ENCODE assay signal across 1 cellular context in the genomic region with DNA sequence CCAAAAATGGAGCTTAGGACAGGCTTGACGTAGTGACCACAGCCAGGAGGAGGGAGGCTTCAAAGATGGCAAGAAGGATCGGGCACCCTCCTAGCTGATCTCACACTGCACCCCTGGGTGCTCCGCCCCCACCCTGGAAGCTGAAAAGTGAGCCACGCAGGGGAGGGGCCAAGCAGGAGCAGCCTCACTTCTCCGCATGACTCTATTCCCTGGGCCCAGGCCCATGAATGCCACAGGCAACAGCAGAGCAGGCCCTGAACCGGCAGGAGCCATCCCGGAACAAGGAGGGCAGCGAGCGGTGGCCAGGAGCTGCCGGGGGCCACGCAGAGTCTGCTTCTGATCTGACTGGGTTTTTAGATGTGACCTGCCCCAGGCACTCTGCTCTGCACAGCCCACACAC.
TF ChIP-seq lines count a peak whose summit lies in the region.

No MANE protein-coding gene starts in this region.

TF ChIP-seq in WTC11, 78 proteins besides CTCF, POLR2A, EP300 and RAD21 (continued from another document):
- TF ChIP-seq, protein P1, sequence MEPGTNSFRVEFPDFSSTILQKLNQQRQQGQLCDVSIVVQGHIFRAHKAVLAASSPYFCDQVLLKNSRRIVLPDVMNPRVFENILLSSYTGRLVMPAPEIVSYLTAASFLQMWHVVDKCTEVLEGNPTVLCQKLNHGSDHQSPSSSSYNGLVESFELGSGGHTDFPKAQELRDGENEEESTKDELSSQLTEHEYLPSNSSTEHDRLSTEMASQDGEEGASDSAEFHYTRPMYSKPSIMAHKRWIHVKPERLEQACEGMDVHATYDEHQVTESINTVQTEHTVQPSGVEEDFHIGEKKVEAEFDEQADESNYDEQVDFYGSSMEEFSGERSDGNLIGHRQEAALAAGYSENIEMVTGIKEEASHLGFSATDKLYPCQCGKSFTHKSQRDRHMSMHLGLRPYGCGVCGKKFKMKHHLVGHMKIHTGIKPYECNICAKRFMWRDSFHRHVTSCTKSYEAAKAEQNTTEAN (CRISPR knock-in tag; IDR thresholded peaks at IDR 0.05): no peak
- TF ChIP-seq, protein P2, sequence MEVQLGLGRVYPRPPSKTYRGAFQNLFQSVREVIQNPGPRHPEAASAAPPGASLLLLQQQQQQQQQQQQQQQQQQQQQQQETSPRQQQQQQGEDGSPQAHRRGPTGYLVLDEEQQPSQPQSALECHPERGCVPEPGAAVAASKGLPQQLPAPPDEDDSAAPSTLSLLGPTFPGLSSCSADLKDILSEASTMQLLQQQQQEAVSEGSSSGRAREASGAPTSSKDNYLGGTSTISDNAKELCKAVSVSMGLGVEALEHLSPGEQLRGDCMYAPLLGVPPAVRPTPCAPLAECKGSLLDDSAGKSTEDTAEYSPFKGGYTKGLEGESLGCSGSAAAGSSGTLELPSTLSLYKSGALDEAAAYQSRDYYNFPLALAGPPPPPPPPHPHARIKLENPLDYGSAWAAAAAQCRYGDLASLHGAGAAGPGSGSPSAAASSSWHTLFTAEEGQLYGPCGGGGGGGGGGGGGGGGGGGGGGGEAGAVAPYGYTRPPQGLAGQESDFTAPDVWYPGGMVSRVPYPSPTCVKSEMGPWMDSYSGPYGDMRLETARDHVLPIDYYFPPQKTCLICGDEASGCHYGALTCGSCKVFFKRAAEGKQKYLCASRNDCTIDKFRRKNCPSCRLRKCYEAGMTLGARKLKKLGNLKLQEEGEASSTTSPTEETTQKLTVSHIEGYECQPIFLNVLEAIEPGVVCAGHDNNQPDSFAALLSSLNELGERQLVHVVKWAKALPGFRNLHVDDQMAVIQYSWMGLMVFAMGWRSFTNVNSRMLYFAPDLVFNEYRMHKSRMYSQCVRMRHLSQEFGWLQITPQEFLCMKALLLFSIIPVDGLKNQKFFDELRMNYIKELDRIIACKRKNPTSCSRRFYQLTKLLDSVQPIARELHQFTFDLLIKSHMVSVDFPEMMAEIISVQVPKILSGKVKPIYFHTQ (CRISPR knock-in tag; IDR thresholded peaks at IDR 0.05): no peak
- no peak for TF ChIP-seq NR1H2 (CRISPR knock-in tag; IDR thresholded peaks at IDR 0.05)
